Comparison of ENCODE assay signal across 8 cellular contexts in the genomic region with DNA sequence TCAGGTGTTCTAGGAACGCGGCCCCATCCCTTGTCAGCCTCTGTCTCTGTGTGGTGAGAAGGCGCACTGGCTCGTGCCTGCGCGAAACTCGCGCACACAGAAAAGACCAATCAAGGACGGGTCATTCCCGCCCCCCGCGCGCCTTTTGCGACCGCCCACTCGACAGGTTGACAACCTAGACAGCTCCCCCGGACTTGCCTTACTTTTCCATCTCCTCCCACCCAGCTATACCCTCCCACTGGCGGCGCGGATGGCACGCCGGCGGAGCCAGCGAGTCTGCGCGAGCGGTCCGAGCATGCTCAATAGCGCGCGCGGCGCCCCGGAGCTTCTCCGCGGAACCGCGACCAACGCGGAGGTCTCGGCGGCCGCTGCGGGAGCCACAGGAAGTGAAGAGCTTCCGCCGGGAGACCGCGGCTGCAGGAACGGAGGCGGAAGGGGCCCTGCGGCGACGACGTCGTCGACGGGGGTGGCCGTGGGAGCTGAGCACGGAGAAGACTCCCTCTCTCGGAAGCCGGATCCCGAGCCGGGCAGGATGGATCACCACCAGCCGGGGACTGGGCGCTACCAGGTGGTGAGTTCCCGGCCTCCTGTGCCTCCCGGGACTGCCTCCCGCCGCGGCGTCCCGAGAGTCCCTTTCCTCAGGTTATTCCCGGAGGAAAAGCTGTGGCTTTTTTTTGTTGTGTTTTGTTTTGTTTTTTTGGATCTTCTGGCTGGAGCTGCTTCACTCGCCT. TPM values are rescaled to one million over a fixed set of nuclear protein-coding genes. Genes with fewer than 3 reads are reported as not detected.
A peak's percentile ranks its signal among the peaks of the same experiment; 100 is the strongest.
DNase-seq lines count a peak whose midpoint lies in the region; ATAC-seq and TF ChIP-seq lines count a peak whose summit lies in the region.

A gene with protein sequence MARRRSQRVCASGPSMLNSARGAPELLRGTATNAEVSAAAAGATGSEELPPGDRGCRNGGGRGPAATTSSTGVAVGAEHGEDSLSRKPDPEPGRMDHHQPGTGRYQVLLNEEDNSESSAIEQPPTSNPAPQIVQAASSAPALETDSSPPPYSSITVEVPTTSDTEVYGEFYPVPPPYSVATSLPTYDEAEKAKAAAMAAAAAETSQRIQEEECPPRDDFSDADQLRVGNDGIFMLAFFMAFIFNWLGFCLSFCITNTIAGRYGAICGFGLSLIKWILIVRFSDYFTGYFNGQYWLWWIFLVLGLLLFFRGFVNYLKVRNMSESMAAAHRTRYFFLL (plus strand): TSS at position 202 of the 731 bp plus-strand sequence. CDS start 49 bp downstream, at position 251.

- peaks cover 11 to 16% of the 10 kb centered on the region in 2 donors for H3K4me1 ChIP-seq in thoracic aorta (ENCODE audit: control insufficient read depth in 1 of 2, low read depth in 2 of 2)

- peak; percentile 50 for ATAC-seq in thoracic aorta (ENCODE audit: insufficient number of reproducible peaks, low FRiP score, low read depth)

- H3K27ac ChIP-seq in thoracic aorta, result peak within 1 kb of the TSS in 1 of 2 donors; percentile 60

- no peaks in the 10 kb centered on the region for H3K9me3 Mint-ChIP-seq in HFFc6
- H3K9me3 Mint-ChIP-seq in activated naive CD8-positive, alpha-beta T cell (ENCODE audit: low read depth), result no peaks in the 10 kb centered on the region
- peaks cover 5% of the 10 kb centered on the region for H3K9me3 Mint-ChIP-seq in glutamatergic neuron (ENCODE audit: unreplicated experiment)
- H3K9me3 Mint-ChIP-seq in osteocyte (ENCODE audit: unreplicated experiment), result no peaks in the 10 kb centered on the region

- TF ChIP-seq CTCF in GM06990 (IDR thresholded peaks at IDR 0.05; ENCODE audit: insufficient read depth, low read length, poor library complexity, severe bottlenecking) (no peak), HFFc6 (IDR thresholded peaks at IDR 0.05) (no peak), glutamatergic neuron (IDR thresholded peaks at IDR 0.05; ENCODE audit: partially characterized antibody, unreplicated experiment) (no peak), osteocyte (IDR thresholded peaks at IDR 0.05) (no peak), thoracic aorta (IDR thresholded peaks at IDR 0.05) (no peak)

- peak within 1 kb of the TSS; percentile 80 for H3K4me3 ChIP-seq in GM06990 (replicated peaks; ENCODE audit: low read depth, low read length)
- peak within 1 kb of the TSS; percentile 96 for H3K4me3 ChIP-seq in thoracic aorta

- H3K27me3 Mint-ChIP-seq in HFFc6 (ENCODE audit: insufficient read depth) (peaks cover 7% of the 10 kb centered on the region), glutamatergic neuron (ENCODE audit: unreplicated experiment) (peaks cover 2% of the 10 kb centered on the region), osteocyte (ENCODE audit: unreplicated experiment) (peaks cover 33% of the 10 kb centered on the region)
- no peaks in the 10 kb centered on the region for H3K27me3 Mint-ChIP-seq in activated naive CD8-positive, alpha-beta T cell

- no peaks in the 10 kb centered on the region for H3K27me3 ChIP-seq in GM06990 (replicated peaks; ENCODE audit: control insufficient read depth, insufficient read depth, low read length)
- no peaks in the 10 kb centered on the region for H3K27me3 ChIP-seq in thoracic aorta (replicated peaks; ENCODE audit: insufficient read depth)

- peak within 1 kb of the TSS; percentile 96 for H3K4me3 Mint-ChIP-seq in HFFc6
- H3K4me3 Mint-ChIP-seq in activated naive CD8-positive, alpha-beta T cell, result peak within 1 kb of the TSS; percentile 90
- H3K4me3 Mint-ChIP-seq in glutamatergic neuron (ENCODE audit: unreplicated experiment), result peak within 1 kb of the TSS; percentile 96
- peak within 1 kb of the TSS; percentile 83 for H3K4me3 Mint-ChIP-seq in osteocyte (ENCODE audit: unreplicated experiment)

- DNase-seq in GM06990 (ENCODE audit: extremely low read depth, insufficient read length), result peak; percentile 92
- DNase-seq in HFFc6, result peak; percentile 81
- DNase-seq in NCI-H1048 (lab: John Stamatoyannopoulos, UW), result peak; percentile 91
- DNase-seq in SKM-1 (lab: John Stamatoyannopoulos, UW; ENCODE audit: unreplicated experiment), result peak; percentile 46
- peak; percentile 89 for DNase-seq in glutamatergic neuron
- peak; percentile 95 for DNase-seq in osteocyte (ENCODE audit: extremely low spot score, unreplicated experiment)
- peak; percentile 9 for DNase-seq in thoracic aorta (ENCODE audit: low spot score)

- H3K9me3 ChIP-seq in thoracic aorta, result no peaks in the 10 kb centered on the region

- H3K36me3 ChIP-seq in GM06990 (ENCODE audit: control insufficient read depth, insufficient read depth, low read length), result no peaks in the 10 kb centered on the region
- H3K36me3 ChIP-seq in thoracic aorta, result no peaks in the 10 kb centered on the region

- H3K27ac Mint-ChIP-seq in HFFc6 (peak within 1 kb of the TSS; percentile 91), glutamatergic neuron (ENCODE audit: unreplicated experiment) (peak within 1 kb of the TSS; percentile 41), osteocyte (ENCODE audit: unreplicated experiment) (peak within 1 kb of the TSS; percentile 76)
- peak within 1 kb of the TSS; percentile 94 for H3K27ac Mint-ChIP-seq in activated naive CD8-positive, alpha-beta T cell

- H3K36me3 Mint-ChIP-seq in HFFc6 (ENCODE audit: low read depth), result peaks cover 13% of the 10 kb centered on the region
- peaks cover 8% of the 10 kb centered on the region for H3K36me3 Mint-ChIP-seq in activated naive CD8-positive, alpha-beta T cell
- H3K36me3 Mint-ChIP-seq in glutamatergic neuron (ENCODE audit: unreplicated experiment), result no peaks in the 10 kb centered on the region
- no peaks in the 10 kb centered on the region for H3K36me3 Mint-ChIP-seq in osteocyte (ENCODE audit: unreplicated experiment)

- H3K4me1 Mint-ChIP-seq in HFFc6 (ENCODE audit: low read depth) (peaks cover 50% of the 10 kb centered on the region), glutamatergic neuron (ENCODE audit: low read depth, unreplicated experiment) (peaks cover 10% of the 10 kb centered on the region), osteocyte (ENCODE audit: unreplicated experiment) (peaks cover 32% of the 10 kb centered on the region)
- peaks cover 60% of the 10 kb centered on the region for H3K4me1 Mint-ChIP-seq in activated naive CD8-positive, alpha-beta T cell (ENCODE audit: low read depth)

RNA-seq across cellular contexts. Expression of the gene that starts here (rescaled TPM):
- 100 to 1,000 TPM in 2 of 6 experiments, 10 to 100 TPM in 4; 97.1 to 132 (median 99.7) TPM for total RNA-seq in HFFc6 (2021; fragmentation: NEBNext Ultra II Directional; extraction: Animal tissue kit (Norgen Biotek cat#: 25700))
- 35.6 TPM for total RNA-seq in glutamatergic neuron (ENCODE audit: unreplicated experiment)
- 30.0 and 30.6 TPM in 2 replicates for total RNA-seq in osteocyte
- total RNA-seq in thoracic aorta, result 10 to 100 TPM in 1 of 2 donors, 1 to 10 TPM in 1; 9.7 to 12.0 TPM

Comparison
In these comparisons a context has a peak if more than half of its experiments do, and no peak if none do; other contexts are left out.
1. DNase-seq: peak in every context shown above with its lines; median percentile 95 in osteocyte; 92 in GM06990; 91 in NCI-H1048; 89 in glutamatergic neuron; 81 in HFFc6; 46 in SKM-1; 9 in thoracic aorta.
2. H3K27ac Mint-ChIP-seq: peak in every context shown above with its lines; median percentile 94 in activated naive CD8-positive, alpha-beta T cell; 91 in HFFc6; 76 in osteocyte; 41 in glutamatergic neuron.